In genomic region chr7:55109384-55110167, GRCh38 we compare ENCODE assay signal across 14 cellular contexts.
DNase-seq lines count a peak whose midpoint lies in the region; ATAC-seq and TF ChIP-seq lines count a peak whose summit lies in the region.
"Had no signal": no experiment of that assay in that cellular context is flagged by ENCODE, and none has a peak within 500 bp of the region (broad histone marks: within the 10 kb centered on the region; RNA-seq: fewer than 3 reads in every experiment).

No MANE protein-coding gene starts in this region.

- H3K9me2 ChIP-seq in GM23248 (ENCODE audit: insufficient read depth) = no peaks in the 10 kb centered on the region

- TF ChIP-seq EP300 in esophagus muscularis mucosa (IDR thresholded peaks at IDR 0.05) = no peak
- TF ChIP-seq EP300 in gastroesophageal sphincter (IDR thresholded peaks at IDR 0.05) = no peak

- H3K4me1 ChIP-seq in GM23248 (ENCODE audit: insufficient read depth) (peaks cover 58% of the 10 kb centered on the region), RWPE2 (ENCODE audit: insufficient read depth, poor library complexity, severe bottlenecking) (peaks cover 69% of the 10 kb centered on the region), rectal smooth muscle tissue (ENCODE audit: control insufficient read depth, insufficient read depth, low read length) (peaks cover 12% of the 10 kb centered on the region), esophagus muscularis mucosa (peaks cover 10 to 90% (median 69%) of the 10 kb centered on the region in 4 donors), gastroesophageal sphincter (peaks cover 11 to 90% (median 37%) of the 10 kb centered on the region in 3 donors)

- 77 to 78% methylated on average over 8 of the region's 8 CpGs for WGBS in GM23248 (ENCODE audit: low coverage in 1 of 2, low lambda C conversion rate in 2 of 2, missing lambda C conversion rate in 2 of 2), 2 experiments
- WGBS in esophagus muscularis mucosa = 75% methylated on average over 8 of the region's 8 CpGs
- 35 to 55% methylated on average over 3 to 8 of the region's 8 CpGs for WGBS in gastroesophageal sphincter (ENCODE audit: low coverage in 1 of 2), 2 donors

- H3K9me3 ChIP-seq in GM23248 (ENCODE audit: low read depth) (no peaks in the 10 kb centered on the region), RWPE2 (ENCODE audit: severe bottlenecking) (no peaks in the 10 kb centered on the region), esophagus muscularis mucosa (no peaks in the 10 kb centered on the region), gastroesophageal sphincter (no peaks in the 10 kb centered on the region)
- H3K9me3 ChIP-seq: sigmoid colon had no signal

- no peaks in the 10 kb centered on the region for H4K20me1 ChIP-seq in GM23248 (ENCODE audit: insufficient read depth)

- no peaks in the 10 kb centered on the region for H3K36me3 ChIP-seq in GM23248 (ENCODE audit: low read depth)
- H3K36me3 ChIP-seq in RWPE2 (ENCODE audit: low read depth) = peaks cover 65% of the 10 kb centered on the region
- no peaks in the 10 kb centered on the region for H3K36me3 ChIP-seq in rectal smooth muscle tissue (ENCODE audit: control insufficient read depth, insufficient read depth, low read length)
- no peaks in the 10 kb centered on the region for H3K36me3 ChIP-seq in esophagus muscularis mucosa
- H3K36me3 ChIP-seq in gastroesophageal sphincter = no peaks in the 10 kb centered on the region
- H3K36me3 ChIP-seq: sigmoid colon had no signal

- ATAC-seq in RWPE2 (ENCODE audit: low read depth) = peak; percentile 84
- no peak for ATAC-seq in GM19395 (IDR thresholded peaks at IDR 0.05; ENCODE audit: unreplicated experiment)
- ATAC-seq in gastroesophageal sphincter = no peak

- peak; percentile 56 for DNase-seq in GM23248
- DNase-seq in RWPE2 (ENCODE audit: low spot score) = peak; percentile 90
- DNase-seq in fibroblast of pulmonary artery (ENCODE audit: low read depth) = peak; percentile 40
- no peak for DNase-seq in posterior vena cava (ENCODE audit: low spot score)
- DNase-seq in esophagus muscularis mucosa (ENCODE audit: extremely low spot score) = no peak
- DNase-seq: activated CD8-positive, alpha-beta memory T cell treated with anti-CD3 and anti-CD28 coated beads for 24 hours; activated naive CD4-positive, alpha-beta T cell treated with anti-CD3 and anti-CD28 coated beads, Interleukin-2, amount 10 ng/mL, durations not matched to agents 7 days and 5 days; H7; NCI-H1930; sigmoid colon; T-helper 9 cell had no signal

- TF ChIP-seq POLR2A in esophagus muscularis mucosa (IDR thresholded peaks at IDR 0.05; ENCODE audit: low read depth) (no peak), gastroesophageal sphincter (IDR thresholded peaks at IDR 0.05) (no peak)

- H3K9ac ChIP-seq in GM23248 = no peak overlapping the region
- no peak overlapping the region for H3K9ac ChIP-seq in rectal smooth muscle tissue (ENCODE audit: low read length)

- H3K4me3 ChIP-seq in GM23248 (no peak overlapping the region), RWPE2 (ENCODE audit: severe bottlenecking) (no peak overlapping the region), fibroblast of pulmonary artery (replicated peaks; ENCODE audit: low read depth, low read length) (no peak overlapping the region), rectal smooth muscle tissue (ENCODE audit: low read length) (no peak overlapping the region), esophagus muscularis mucosa (no peak overlapping the region), gastroesophageal sphincter (no peak overlapping the region)
- H3K4me3 ChIP-seq: sigmoid colon had no signal

- peak overlapping the region; percentile 15 for H3K4me2 ChIP-seq in GM23248 (ENCODE audit: unreplicated experiment)

- intact Hi-C loops in posterior vena cava (cut with DNase I) (no loop called here), esophagus muscularis mucosa (cut with DNase I) (no loop called here)

- no peaks in the 10 kb centered on the region for H3K27me3 ChIP-seq in GM23248 (replicated peaks; ENCODE audit: insufficient read depth)
- no peaks in the 10 kb centered on the region for H3K27me3 ChIP-seq in RWPE2 (ENCODE audit: insufficient read depth, poor library complexity, severe bottlenecking)
- no peaks in the 10 kb centered on the region for H3K27me3 ChIP-seq in rectal smooth muscle tissue (ENCODE audit: control insufficient read depth, insufficient read depth, low read length)
- no peaks in the 10 kb centered on the region for H3K27me3 ChIP-seq in esophagus muscularis mucosa
- no peaks in the 10 kb centered on the region for H3K27me3 ChIP-seq in gastroesophageal sphincter
- H3K27me3 ChIP-seq: sigmoid colon had no signal

- no peak overlapping the region for H2AFZ ChIP-seq in GM23248

- peaks cover 15% of the 10 kb centered on the region for H3F3A ChIP-seq in GM23248 (ENCODE audit: insufficient read depth)

- H3K27ac ChIP-seq in GM23248 (0 out of 2 replicates have a peak overlapping the region, but pooled peaks have one; percentile 11), RWPE2 (ENCODE audit: poor library complexity, severe bottlenecking) (peak overlapping the region; percentile 76), rectal smooth muscle tissue (ENCODE audit: low read depth, low read length) (peak overlapping the region; percentile 3), esophagus muscularis mucosa (replicated peaks in 1 of 4) (peak overlapping the region in 1 of 4 donors; percentile 28), gastroesophageal sphincter (peak overlapping the region in 1 of 4 donors; percentile 36)

- peaks cover 98% of the 10 kb centered on the region for H3K79me2 ChIP-seq in GM23248 (ENCODE audit: insufficient read depth)

- in situ Hi-C loops in GM23248 (cut with MboI) = no loop called here

- TF ChIP-seq CTCF in RWPE2 (IDR thresholded peaks at IDR 0.05; ENCODE audit: poor library complexity, severe bottlenecking) = no peak
- no peak for TF ChIP-seq CTCF in fibroblast of pulmonary artery (IDR thresholded peaks at IDR 0.05; ENCODE audit: low read length, missing control alignments)
- no peak for TF ChIP-seq CTCF in esophagus muscularis mucosa (IDR thresholded peaks at IDR 0.05)
- TF ChIP-seq CTCF in gastroesophageal sphincter (IDR thresholded peaks at IDR 0.05) = no peak

Comparison
In these comparisons a context has a peak if more than half of its experiments do, and no peak if none do; other contexts are left out.
1. DNase-seq: peak in GM23248 (single experiment), RWPE2 (single experiment) and fibroblast of pulmonary artery (single experiment); none in posterior vena cava (single experiment) and esophagus muscularis mucosa (single experiment).